ENCODE assay signal across 10 cellular contexts in genomic region chr12:67433393-67434175, GRCh38.
DNase-seq lines count a peak whose midpoint lies in the region; ATAC-seq and TF ChIP-seq lines count a peak whose summit lies in the region.
"Had no signal": no experiment of that assay in that cellular context is flagged by ENCODE, and none has a peak within 500 bp of the region (broad histone marks: within the 10 kb centered on the region; RNA-seq: fewer than 3 reads in every experiment).

No MANE protein-coding gene starts in this region.

- H3K4me1 Mint-ChIP-seq in stimulated activated naive CD8-positive, alpha-beta T cell treated with anti-CD3 and anti-CD28 coated beads, Interleukin-15, amount 100 ng/mL, for 72 hours, result peaks cover 9% of the 10 kb centered on the region

- no peak overlapping the region for H3K4me3 Mint-ChIP-seq in stimulated activated naive CD8-positive, alpha-beta T cell treated with anti-CD3 and anti-CD28 coated beads, Interleukin-15, amount 100 ng/mL, for 72 hours

- H3K9me3 ChIP-seq in ovary, result no peaks in the 10 kb centered on the region

- H3K36me3 ChIP-seq in ovary, result no peaks in the 10 kb centered on the region
- H3K36me3 ChIP-seq: BLaER1 treated with 17β-estradiol and CSF1 and Interleukin-3, amounts not matched to agents 10 nM and 100 nM had no signal

- no peak for DNase-seq in stimulated activated naive CD8-positive, alpha-beta T cell treated with anti-CD3 and anti-CD28 coated beads, Interleukin-15, Interleukin-2, amounts not matched to agents 100 U/mL and 50 U/mL, for 24 hours
- no peak for DNase-seq in stimulated activated naive CD8-positive, alpha-beta T cell treated with anti-CD3 and anti-CD28 coated beads, Interleukin-15, amount 100 ng/mL, for 72 hours
- DNase-seq in amniotic epithelial cell (ENCODE audit: low read depth) (peak; percentile 39), anterior cingulate cortex (lab: John Stamatoyannopoulos, UW) (no peak), NCI-H1694 treated with DMSO at 0.1 percent for 48 hours (lab: John Stamatoyannopoulos, UW) (no peak), Kasumi-1 (lab: John Stamatoyannopoulos, UW) (no peak), ovary (no peak)
- DNase-seq: MM.1S had no signal

- 72 to 87% (median 81%) methylated on average over 6 of the region's 6 CpGs for whole genome bisulfite sequencing in ovary, 3 donors

- peak; percentile 36 for ATAC-seq in stimulated activated naive CD8-positive, alpha-beta T cell treated with anti-CD3 and anti-CD28 coated beads, Interleukin-15, Interleukin-2, amounts not matched to agents 100 U/mL and 50 U/mL, for 24 hours
- no peak for ATAC-seq in stimulated activated naive CD8-positive, alpha-beta T cell treated with anti-CD3 and anti-CD28 coated beads, Interleukin-15, amount 100 ng/mL, for 72 hours
- ATAC-seq in HG03097 (IDR thresholded peaks at IDR 0.05; ENCODE audit: low FRiP score, unreplicated experiment), result peak; percentile 87

- no peak for TF ChIP-seq POLR2A in ovary (IDR thresholded peaks at IDR 0.05)

- H3K9me3 Mint-ChIP-seq in stimulated activated naive CD8-positive, alpha-beta T cell treated with anti-CD3 and anti-CD28 coated beads, Interleukin-15, amount 100 ng/mL, for 72 hours, result peaks cover under 1% of the 10 kb centered on the region in 2 donors

- no peaks in the 10 kb centered on the region for H3K27me3 Mint-ChIP-seq in stimulated activated naive CD8-positive, alpha-beta T cell treated with anti-CD3 and anti-CD28 coated beads, Interleukin-15, amount 100 ng/mL, for 72 hours

- H3K4me3 ChIP-seq in ovary, result no peak overlapping the region
- H3K4me3 ChIP-seq: BLaER1 treated with 17β-estradiol and CSF1 and Interleukin-3, amounts not matched to agents 10 nM and 100 nM had no signal

- peaks cover 16% of the 10 kb centered on the region for H3K4me1 ChIP-seq in ovary (ENCODE audit: insufficient read depth)

- intact Hi-C loops in ovary (cut with DNase I), result loop anchor here in 2 of 4 donors (10.0 kb wide), 1 partner anchor 511 kb away; no protein-coding TSS in a partner anchor

- H3K27me3 ChIP-seq in ovary, result no peaks in the 10 kb centered on the region
- H3K27me3 ChIP-seq: BLaER1 treated with 17β-estradiol and CSF1 and Interleukin-3, amounts not matched to agents 10 nM and 100 nM had no signal

- H3K27ac Mint-ChIP-seq in stimulated activated naive CD8-positive, alpha-beta T cell treated with anti-CD3 and anti-CD28 coated beads, Interleukin-15, amount 100 ng/mL, for 72 hours, result no peak overlapping the region

- no peak for TF ChIP-seq CTCF in ovary (IDR thresholded peaks at IDR 0.05)

- no peak for TF ChIP-seq EP300 in ovary (IDR thresholded peaks at IDR 0.05)

- no peak overlapping the region for H3K27ac ChIP-seq in ovary
- H3K27ac ChIP-seq: BLaER1 treated with 17β-estradiol and CSF1 and Interleukin-3, amounts not matched to agents 10 nM and 100 nM had no signal
